11 cellular contexts compared by ENCODE assay signal in genomic region chr14:68958553-68958952, GRCh38. TPM values are rescaled to one million over a fixed set of nuclear protein-coding genes. Genes with fewer than 3 reads are reported as not detected.
DNase-seq lines count a peak whose midpoint lies in the region; ATAC-seq and TF ChIP-seq lines count a peak whose summit lies in the region.
"Had no signal": no experiment of that assay in that cellular context is flagged by ENCODE, and none has a peak within 500 bp of the region (broad histone marks: within the 10 kb centered on the region; RNA-seq: fewer than 3 reads in every experiment).

No MANE protein-coding gene starts in this region.

- H3K27me3 Mint-ChIP-seq in CD8-positive, alpha-beta T cell (ENCODE audit: low read depth), result no peaks in the 10 kb centered on the region
- no peaks in the 10 kb centered on the region for H3K27me3 Mint-ChIP-seq in activated naive CD8-positive, alpha-beta T cell treated with anti-CD3 and anti-CD28 coated beads for 36 hours

- H3K4me1 Mint-ChIP-seq in CD8-positive, alpha-beta T cell (ENCODE audit: low read depth), result peaks cover 90% of the 10 kb centered on the region
- peaks cover 92% of the 10 kb centered on the region for H3K4me1 Mint-ChIP-seq in activated naive CD8-positive, alpha-beta T cell treated with anti-CD3 and anti-CD28 coated beads for 36 hours

- 6 to 8% methylated on average over 6 of the region's 6 CpGs for WGBS in heart right ventricle, 2 donors
- 23 to 38% methylated on average over 6 of the region's 6 CpGs for WGBS in lower leg skin, 2 donors

- in situ Hi-C loops in HAP-1 (cut with MboI; ENCODE audit: low sequenced_read_pairs), result no loop called here

- H3K4me1 ChIP-seq in CD8-positive, alpha-beta T cell (ENCODE audit: insufficient read depth, low read length), result peaks cover 95% of the 10 kb centered on the region
- peaks cover 34 to 100% (median 92%) of the 10 kb centered on the region in 9 donors for H3K4me1 ChIP-seq in heart right ventricle
- H3K4me1 ChIP-seq in rectal smooth muscle tissue (ENCODE audit: control insufficient read depth, insufficient read depth, low read length), result peaks cover 66% of the 10 kb centered on the region
- no peaks in the 10 kb centered on the region for H3K4me1 ChIP-seq in HAP-1

- no peak for TF ChIP-seq CTCF in CD8-positive, alpha-beta T cell (IDR thresholded peaks at IDR 0.05)
- TF ChIP-seq CTCF in heart right ventricle (IDR thresholded peaks at IDR 0.05) (no peak), lower leg skin (IDR thresholded peaks at IDR 0.05) (no peak)

- peak overlapping the region; percentile 20 for H3K27ac ChIP-seq in CD8-positive, alpha-beta T cell (ENCODE audit: low read depth, low read length)
- H3K27ac ChIP-seq in heart right ventricle, result peak overlapping the region; percentile 33 to 81 (median 73)
- H3K27ac ChIP-seq in rectal smooth muscle tissue (ENCODE audit: low read depth, low read length), result peak overlapping the region; percentile 86
- H3K27ac ChIP-seq: psoas muscle had no signal

- no peaks in the 10 kb centered on the region for H3K9me3 Mint-ChIP-seq in CD8-positive, alpha-beta T cell
- peaks cover 2% of the 10 kb centered on the region for H3K9me3 Mint-ChIP-seq in activated naive CD8-positive, alpha-beta T cell treated with anti-CD3 and anti-CD28 coated beads for 36 hours

- no peaks in the 10 kb centered on the region for H3K9me3 ChIP-seq in CD8-positive, alpha-beta T cell (ENCODE audit: low read length)
- H3K9me3 ChIP-seq in heart right ventricle (no peaks in the 10 kb centered on the region), HAP-1 (no peaks in the 10 kb centered on the region)
- H3K9me3 ChIP-seq: psoas muscle had no signal

- peak overlapping the region; percentile 84 for H3K27ac Mint-ChIP-seq in CD8-positive, alpha-beta T cell
- H3K27ac Mint-ChIP-seq in activated naive CD8-positive, alpha-beta T cell treated with anti-CD3 and anti-CD28 coated beads for 36 hours, result peak overlapping the region; percentile 71

- H3K9ac ChIP-seq in rectal smooth muscle tissue (ENCODE audit: low read length), result no peak overlapping the region

- no peaks in the 10 kb centered on the region for H3K36me3 ChIP-seq in CD8-positive, alpha-beta T cell (ENCODE audit: insufficient read depth, low read length)
- H3K36me3 ChIP-seq in heart right ventricle, result peaks cover 0 to 9% (median 0%) of the 10 kb centered on the region in 9 donors
- H3K36me3 ChIP-seq in rectal smooth muscle tissue (ENCODE audit: control insufficient read depth, insufficient read depth, low read length), result peaks cover 6% of the 10 kb centered on the region
- H3K36me3 ChIP-seq in HAP-1 (replicated peaks), result peaks cover 3% of the 10 kb centered on the region; the same call in 1 of the 2 replicates

- intact Hi-C loops in CD8-positive, alpha-beta T cell (cut with DNase I, micrococcal nuclease), result no loop called here
- intact Hi-C loops in heart right ventricle (cut with DNase I), result no loop called here
- intact Hi-C loops in lower leg skin (cut with DNase I; ENCODE audit: low total_unique reads), result no loop called here

- no peak for TF ChIP-seq POLR2A in lower leg skin (IDR thresholded peaks at IDR 0.05)

- POLR2A ChIA-PET in CD8-positive, alpha-beta T cell (lab: Charles Lee), result interaction anchor here (1.1 to 1.3 kb wide), 3 partner anchors 10 to 19 kb away, joined by 4 to 12 read pairs (median 4); no protein-coding TSS in a partner anchor

- H3K27me3 ChIP-seq in CD8-positive, alpha-beta T cell (ENCODE audit: insufficient read depth, low read length), result no peaks in the 10 kb centered on the region
- H3K27me3 ChIP-seq in heart right ventricle (no peaks in the 10 kb centered on the region), rectal smooth muscle tissue (ENCODE audit: control insufficient read depth, insufficient read depth, low read length) (no peaks in the 10 kb centered on the region), HAP-1 (ENCODE audit: low read depth) (no peaks in the 10 kb centered on the region)

- no peak overlapping the region for H3K4me3 Mint-ChIP-seq in CD8-positive, alpha-beta T cell
- H3K4me3 Mint-ChIP-seq in activated naive CD8-positive, alpha-beta T cell treated with anti-CD3 and anti-CD28 coated beads for 36 hours, result no peak overlapping the region

- CTCF ChIA-PET in CD8-positive, alpha-beta T cell (lab: Charles Lee), result interaction anchor here (0.5 to 1.8 kb wide), 9 partner anchors 10 to 717 kb away, joined by 3 to 6 read pairs (median 4); no protein-coding TSS in a partner anchor

- ATAC-seq in CD8-positive, alpha-beta T cell, result no peak
- ATAC-seq in heart right ventricle (peak; percentile 25 to 71 (median 50)), HG02970 (IDR thresholded peaks at IDR 0.05; ENCODE audit: low FRiP score, unreplicated experiment) (no peak)
- ATAC-seq: psoas muscle had no signal

- DNase-seq in CD8-positive, alpha-beta T cell, result no peak
- DNase-seq in activated naive CD8-positive, alpha-beta T cell treated with anti-CD3 and anti-CD28 coated beads for 36 hours, result no peak
- DNase-seq in heart right ventricle, result no peak
- no peak for DNase-seq in HAP-1 (ENCODE audit: low spot score in 2 of 2)
- DNase-seq in lower leg skin (ENCODE audit: low spot score in 2 of 2), result no peak
- no peak for DNase-seq in NCI-H510A treated with DMSO at 0.1 percent for 48 hours (lab: John Stamatoyannopoulos, UW)
- DNase-seq: activated CD4-positive, alpha-beta T cell treated with anti-CD3 and anti-CD28 coated beads, Interleukin-2, amount 50 U/mL, for 1 hour; NCI-H510A; psoas muscle had no signal

- H3K4me3 ChIP-seq in CD8-positive, alpha-beta T cell (ENCODE audit: low read depth, low read length), result no peak overlapping the region
- H3K4me3 ChIP-seq in heart right ventricle (no peak overlapping the region), rectal smooth muscle tissue (ENCODE audit: low read length) (no peak overlapping the region), HAP-1 (no peak overlapping the region), lower leg skin (ENCODE audit: low read depth, poor library complexity, severe bottlenecking) (no peak overlapping the region)
- H3K4me3 ChIP-seq: psoas muscle had no signal

- H3K36me3 Mint-ChIP-seq in CD8-positive, alpha-beta T cell, result peaks cover 31% of the 10 kb centered on the region
- peaks cover 43% of the 10 kb centered on the region for H3K36me3 Mint-ChIP-seq in activated naive CD8-positive, alpha-beta T cell treated with anti-CD3 and anti-CD28 coated beads for 36 hours

RNA-seq across cellular contexts. Expression of gene ACTN1, which starts 20.5 kb away (rescaled TPM):
- total RNA-seq in CD8-positive, alpha-beta T cell, result 100 to 1,000 TPM; 153 to 161 TPM
- total RNA-seq in activated naive CD8-positive, alpha-beta T cell treated with anti-CD3 and anti-CD28 coated beads for 36 hours, result 100 to 1,000 TPM; 171 to 177 TPM
- 100 to 1,000 TPM in 6 of 10 donors, 10 to 100 TPM in 4; 82.5 to 235 (median 112) TPM for total RNA-seq in heart right ventricle
- polyA plus RNA-seq in heart right ventricle, result 100 to 1,000 TPM in 1 of 2 donors, 10 to 100 TPM in 1; 67.2 to 104 TPM
- total RNA-seq in lower leg skin, result 100 to 1,000 TPM in 2 of 4 donors, 10 to 100 TPM in 2; 31.9 to 111 (median 76.1) TPM

Comparison
In these comparisons a context has a peak if more than half of its experiments do, and no peak if none do; other contexts are left out.
1. ATAC-seq: peak in heart right ventricle (8 of 8); none in CD8-positive, alpha-beta T cell (single experiment) and HG02970 (single experiment).
2. H3K27ac ChIP-seq: peak in every context shown above with its lines; median percentile 86 in rectal smooth muscle tissue; 73 in heart right ventricle; 20 in CD8-positive, alpha-beta T cell.